Comparison of ENCODE assay signal across 15 cellular contexts in genomic region chrX:53262189-53262917, GRCh38. TPM values are rescaled to one million over a fixed set of nuclear protein-coding genes. Genes with fewer than 3 reads are reported as not detected.
A peak's percentile ranks its signal among the peaks of the same experiment; 100 is the strongest.
DNase-seq lines count a peak whose midpoint lies in the region; ATAC-seq and TF ChIP-seq lines count a peak whose summit lies in the region.
"Had no signal": no experiment of that assay in that cellular context is flagged by ENCODE, and none has a peak within 500 bp of the region (broad histone marks: within the 10 kb centered on the region; RNA-seq: fewer than 3 reads in every experiment).

No MANE protein-coding gene starts in this region.

- no peaks in the 10 kb centered on the region for H3K79me2 ChIP-seq in ACC112 (ENCODE audit: control insufficient read depth, insufficient read depth, low read length, unreplicated experiment)

- no peak for ATAC-seq in T-helper 17 cell
- no peak for ATAC-seq in HG03045 (IDR thresholded peaks at IDR 0.05; ENCODE audit: unreplicated experiment)
- ATAC-seq: left lobe of liver had no signal

- H3K4me1 ChIP-seq in ACC112 (ENCODE audit: control insufficient read depth, insufficient read depth, low read length, unreplicated experiment) (peaks cover 45% of the 10 kb centered on the region), colonic mucosa (no peaks in the 10 kb centered on the region), esophagus squamous epithelium (peaks cover 4 to 36% (median 21%) of the 10 kb centered on the region in 3 donors)

- H3K9me3 ChIP-seq in T-helper 17 cell (ENCODE audit: control insufficient read depth, low read length, poor library complexity, severe bottlenecking): no peaks in the 10 kb centered on the region
- no peaks in the 10 kb centered on the region for H3K9me3 ChIP-seq in colonic mucosa
- H3K9me3 ChIP-seq in esophagus squamous epithelium: no peaks in the 10 kb centered on the region

- TF ChIP-seq CTCF in C4-2B (conservative IDR thresholded peaks at IDR 0.05): no peak
- no peak for TF ChIP-seq CTCF in glutamatergic neuron (IDR thresholded peaks at IDR 0.05; ENCODE audit: partially characterized antibody, unreplicated experiment)
- TF ChIP-seq CTCF in colonic mucosa (IDR thresholded peaks at IDR 0.05): no peak
- no peak for TF ChIP-seq CTCF in esophagus squamous epithelium (IDR thresholded peaks at IDR 0.05)

- H3K9ac ChIP-seq in colonic mucosa (ENCODE audit: low read depth in 2 of 2, low read length in 2 of 2): no peak overlapping the region

- DNase-seq in T-helper 17 cell (no peak), glutamatergic neuron (no peak), colonic mucosa (no peak), esophagus squamous epithelium (lab: John Stamatoyannopoulos, UW) (no peak)
- DNase-seq: activated B cell treated with CpG ODN at 0.5 μM for 24 hours, DMS79 treated with DMSO at 0.1 percent for 48 hours, NCI-H1930, NCI-H82 had no signal

- intact Hi-C loops in colonic mucosa (cut with DNase I): no loop called here
- intact Hi-C loops in esophagus squamous epithelium (cut with DNase I): no loop called here

- no peak overlapping the region for H3K4me3 Mint-ChIP-seq in T-helper 17 cell
- peak overlapping the region; percentile 15 for H3K4me3 Mint-ChIP-seq in glutamatergic neuron (ENCODE audit: unreplicated experiment)
- H3K4me3 Mint-ChIP-seq: activated B cell treated with CpG ODN at 0.5 μM for 24 hours had no signal

- no peaks in the 10 kb centered on the region for H3K27me3 ChIP-seq in ACC112 (ENCODE audit: insufficient read depth, low read length)
- H3K27me3 ChIP-seq in colonic mucosa: no peaks in the 10 kb centered on the region
- H3K27me3 ChIP-seq in esophagus squamous epithelium: peaks cover 0 to 6% (median 0%) of the 10 kb centered on the region in 4 donors
- H3K27me3 ChIP-seq: cardiac muscle cell had no signal

- H3K4me3 ChIP-seq in ACC112 (ENCODE audit: low read depth, low read length) (no peak overlapping the region), colonic mucosa (no peak overlapping the region), esophagus squamous epithelium (no peak overlapping the region)
- H3K4me3 ChIP-seq: cardiac muscle cell, smooth muscle cell had no signal

- WGBS in esophagus squamous epithelium, 2 donors: 64 to 90% methylated on average over 3 to 6 of the region's 7 CpGs

- H3K27ac Mint-ChIP-seq in T-helper 17 cell (peak overlapping the region; percentile 78), glutamatergic neuron (ENCODE audit: unreplicated experiment) (peak overlapping the region; percentile 28)
- H3K27ac Mint-ChIP-seq: activated B cell treated with CpG ODN at 0.5 μM for 24 hours had no signal

- no peak overlapping the region for H2AFZ ChIP-seq in ACC112 (ENCODE audit: low read length, unreplicated experiment)

- peaks cover 7% of the 10 kb centered on the region for H3K27me3 Mint-ChIP-seq in T-helper 17 cell
- H3K27me3 Mint-ChIP-seq in glutamatergic neuron (ENCODE audit: unreplicated experiment): peaks cover 4% of the 10 kb centered on the region

- H3K27ac ChIP-seq in ACC112 (ENCODE audit: low read depth, low read length) (peak overlapping the region; percentile 78), C4-2B (peak overlapping the region; percentile 58), colonic mucosa (no peak overlapping the region), esophagus squamous epithelium (no peak overlapping the region)
- H3K27ac ChIP-seq: cardiac muscle cell had no signal

- H3K4me1 Mint-ChIP-seq in T-helper 17 cell (peaks cover 21% of the 10 kb centered on the region), glutamatergic neuron (ENCODE audit: low read depth, unreplicated experiment) (peaks cover 6% of the 10 kb centered on the region)

- TF ChIP-seq POLR2A in esophagus squamous epithelium (IDR thresholded peaks at IDR 0.05): no peak

- H3K36me3 Mint-ChIP-seq in T-helper 17 cell (ENCODE audit: low read depth) (no peaks in the 10 kb centered on the region), glutamatergic neuron (ENCODE audit: unreplicated experiment) (no peaks in the 10 kb centered on the region)
- H3K36me3 Mint-ChIP-seq: activated naive CD4-positive, alpha-beta T cell treated with anti-CD3 and anti-CD28 coated beads, Interleukin-2, amount 50 U/mL, for 72 hours had no signal

- H3K9me3 Mint-ChIP-seq in glutamatergic neuron (ENCODE audit: unreplicated experiment): peaks cover 2% of the 10 kb centered on the region
- H3K9me3 Mint-ChIP-seq: activated B cell treated with CpG ODN at 0.5 μM for 24 hours; activated naive CD4-positive, alpha-beta T cell treated with anti-CD3 and anti-CD28 coated beads, Interleukin-2, amount 50 U/mL, for 72 hours had no signal

- no peaks in the 10 kb centered on the region for H3K36me3 ChIP-seq in ACC112 (ENCODE audit: insufficient read depth, low read length)
- no peaks in the 10 kb centered on the region for H3K36me3 ChIP-seq in colonic mucosa
- H3K36me3 ChIP-seq in esophagus squamous epithelium: no peaks in the 10 kb centered on the region
- H3K36me3 ChIP-seq: cardiac muscle cell had no signal

RNA-seq across cellular contexts. Expression of gene IQSEC2, which starts 19.0 kb away (rescaled TPM):
- 1 to 10 TPM; 1.9 TPM for total RNA-seq in T-helper 17 cell
- total RNA-seq in glutamatergic neuron (ENCODE audit: unreplicated experiment): 1.6 TPM
- 10 to 100 TPM; 23.1 to 26.1 TPM for total RNA-seq in colonic mucosa
- total RNA-seq in esophagus squamous epithelium: 10 to 100 TPM in 3 of 4 donors, 1 to 10 TPM in 1; 6.9 to 12.7 (median 10.4) TPM

RNA-seq across cellular contexts. Expression of gene KDM5C, which starts 37.3 kb away (rescaled TPM):
- total RNA-seq in T-helper 17 cell (100 to 1,000 TPM; 208 to 211 TPM), glutamatergic neuron (ENCODE audit: unreplicated experiment) (124 TPM), colonic mucosa (100 to 1,000 TPM; 115 to 130 TPM), esophagus squamous epithelium (100 to 1,000 TPM in 1 of 4 donors, 10 to 100 TPM in 3; 74.2 to 108 (median 80.2) TPM)

Comparison
In these comparisons a context has a peak if more than half of its experiments do, and no peak if none do; other contexts are left out.
1. H3K27ac ChIP-seq: peak in ACC112 (single experiment) and C4-2B (single experiment); none in colonic mucosa (single experiment) and esophagus squamous epithelium (0 of 4).